Comparison of ENCODE assay signal across 1 cellular context in the genomic region with DNA sequence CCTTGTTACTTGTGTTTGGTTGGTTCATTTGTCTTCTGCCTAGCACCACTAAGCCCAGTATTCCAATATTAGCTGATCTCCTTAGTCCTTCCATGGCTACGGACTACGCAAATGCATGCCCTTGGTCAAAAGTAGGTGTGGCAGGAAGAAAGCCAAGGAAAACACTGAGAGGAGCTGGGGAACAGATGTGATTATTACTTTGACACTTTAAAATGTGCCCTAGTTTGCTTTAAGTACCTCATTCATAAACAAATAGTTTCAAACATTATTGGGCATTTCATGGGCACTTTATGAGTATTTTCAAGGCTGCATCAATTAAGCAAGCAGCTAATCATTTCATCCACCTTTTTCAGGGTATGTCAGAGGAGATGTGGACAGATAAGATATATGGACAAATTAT.
TF ChIP-seq lines count a peak whose summit lies in the region.

No MANE protein-coding gene starts in this region.

TF ChIP-seq in WTC11, 78 proteins besides CTCF, POLR2A, EP300 and RAD21 (continued from another document):
- TF ChIP-seq, protein P1, sequence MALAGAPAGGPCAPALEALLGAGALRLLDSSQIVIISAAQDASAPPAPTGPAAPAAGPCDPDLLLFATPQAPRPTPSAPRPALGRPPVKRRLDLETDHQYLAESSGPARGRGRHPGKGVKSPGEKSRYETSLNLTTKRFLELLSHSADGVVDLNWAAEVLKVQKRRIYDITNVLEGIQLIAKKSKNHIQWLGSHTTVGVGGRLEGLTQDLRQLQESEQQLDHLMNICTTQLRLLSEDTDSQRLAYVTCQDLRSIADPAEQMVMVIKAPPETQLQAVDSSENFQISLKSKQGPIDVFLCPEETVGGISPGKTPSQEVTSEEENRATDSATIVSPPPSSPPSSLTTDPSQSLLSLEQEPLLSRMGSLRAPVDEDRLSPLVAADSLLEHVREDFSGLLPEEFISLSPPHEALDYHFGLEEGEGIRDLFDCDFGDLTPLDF (CRISPR knock-in tag; IDR thresholded peaks at IDR 0.05): no peak
